In genomic region chr16:51175081-51175480, GRCh38 we compare ENCODE assay signal across 26 cellular contexts. TPM values are rescaled to one million over a fixed set of nuclear protein-coding genes. Genes with fewer than 3 reads are reported as not detected.
A peak's percentile ranks its signal among the peaks of the same experiment; 100 is the strongest.
DNase-seq lines count a peak whose midpoint lies in the region; ATAC-seq, FAIRE-seq and TF ChIP-seq lines count a peak whose summit lies in the region.
"Had no signal": no experiment of that assay in that cellular context is flagged by ENCODE, and none has a peak within 500 bp of the region (broad histone marks: within the 10 kb centered on the region; RNA-seq: fewer than 3 reads in every experiment).

No MANE protein-coding gene starts in this region.

- ATAC-seq in IMR-90 (ENCODE audit: low read depth): peak; percentile 49

- intact Hi-C loops in IMR-90 (cut with micrococcal nuclease): no loop called here

- no peak for TF ChIP-seq RAD21 in IMR-90 (IDR thresholded peaks at IDR 0.05; ENCODE audit: low read length)

- peaks cover 5% of the 10 kb centered on the region for H3K9me1 ChIP-seq in IMR-90 (ENCODE audit: insufficient read depth, low read length)

- in situ Hi-C loops in IMR-90 (cut with MboI; ENCODE audit: low sequenced_read_pairs): no loop called here

- H3K9me3 ChIP-seq in IMR-90 (ENCODE audit: control insufficient read depth, insufficient read depth, low read length): no peaks in the 10 kb centered on the region
- H3K9me3 ChIP-seq: HAP-1, MG63 had no signal

- no peak overlapping the region for H3K18ac ChIP-seq in IMR-90 (ENCODE audit: low read depth, low read length)

- H3K27ac ChIP-seq in IMR-90 (ENCODE audit: insufficient read depth, low read length) (no peak overlapping the region; the same call in 1 of the 2 replicates), RWPE1 (no peak overlapping the region)
- H3K27ac ChIP-seq: BLaER1 treated with 17β-estradiol and CSF1 and Interleukin-3, amounts not matched to agents 10 nM and 100 nM had no signal

- H3K9ac ChIP-seq in IMR-90 (ENCODE audit: low read depth, low read length): no peak overlapping the region
- H3K9ac ChIP-seq: BLaER1 treated with 17β-estradiol and CSF1 and Interleukin-3, amounts not matched to agents 10 nM and 100 nM had no signal

- H3K4ac ChIP-seq in IMR-90 (ENCODE audit: low read depth, low read length): peak overlapping the region; percentile 70

- H3K14ac ChIP-seq in IMR-90 (replicated peaks; ENCODE audit: low read depth, low read length): peak overlapping the region; percentile 85

- no peaks in the 10 kb centered on the region for H4K20me1 ChIP-seq in IMR-90 (ENCODE audit: insufficient read depth, low read length)
- H4K20me1 ChIP-seq: BLaER1 treated with 17β-estradiol and CSF1 and Interleukin-3, amounts not matched to agents 10 nM and 100 nM had no signal

- peak overlapping the region; percentile 57; the same call in 1 of the 3 replicates for H2BK15ac ChIP-seq in IMR-90 (ENCODE audit: low read depth, low read length)

- H3K4me1 ChIP-seq in IMR-90 (ENCODE audit: control insufficient read depth, insufficient read depth, low read length): peaks cover 3% of the 10 kb centered on the region; the same call in 1 of the 2 replicates
- H3K4me1 ChIP-seq: HAP-1 had no signal

- peaks cover 0 to 7% of the 10 kb centered on the region in 2 experiments; a peak in 1 of 4 replicates for H3K79me1 ChIP-seq in IMR-90 (ENCODE audit: low read depth in 1 of 2, low read length in 2 of 2)

- peak overlapping the region; percentile 61; the same call in 1 of the 2 replicates for H3K23ac ChIP-seq in IMR-90 (ENCODE audit: low read depth, low read length)

- H4K8ac ChIP-seq in IMR-90 (ENCODE audit: low read depth in 2 of 2, low read length in 2 of 2): peak overlapping the region; percentile 60 to 68; a peak in 2 of 4 replicates

- H3K27me3 ChIP-seq in IMR-90 (ENCODE audit: control insufficient read depth, insufficient read depth, low read length): no peaks in the 10 kb centered on the region
- H3K27me3 ChIP-seq: BLaER1 treated with 17β-estradiol and CSF1 and Interleukin-3, amounts not matched to agents 10 nM and 100 nM; MG63 had no signal

- dilution Hi-C loops in IMR-90 (cut with HindIII; ENCODE audit: low sequenced_read_pairs, unreplicated experiment): no loop called here

- 0 out of 2 replicates have a peak overlapping the region, but pooled peaks have one; percentile 73 for H2AK5ac ChIP-seq in IMR-90 (ENCODE audit: low read depth, low read length)

- H4K91ac ChIP-seq in IMR-90 (ENCODE audit: insufficient read depth, low read depth, low read length): peak overlapping the region; percentile 56

- no CpG with 5 or more reads among the region's 3 CpGs for WGBS in IMR-90 (ENCODE audit: extremely low coverage in 2 of 2, insufficient read length in 1 of 2), 2 experiments

- no peak for TF ChIP-seq CTCF in IMR-90 (conservative IDR thresholded peaks at IDR 0.05; ENCODE audit: low read depth, low read length)
- no peak for TF ChIP-seq CTCF in fibroblast of the aortic adventitia (IDR thresholded peaks at IDR 0.05; ENCODE audit: insufficient read depth, low read length)
- TF ChIP-seq CTCF in RWPE1 (conservative IDR thresholded peaks at IDR 0.05; ENCODE audit: low read depth): no peak

- no peak overlapping the region for H3K4me2 ChIP-seq in IMR-90 (ENCODE audit: low read depth, low read length)
- H3K4me2 ChIP-seq: BLaER1 treated with 17β-estradiol and CSF1 and Interleukin-3, amounts not matched to agents 10 nM and 100 nM had no signal

- H2BK20ac ChIP-seq in IMR-90 (ENCODE audit: low read depth, low read length): peak overlapping the region; percentile 58; the same call in 1 of the 2 replicates

- H2AK9ac ChIP-seq in IMR-90 (replicated peaks; ENCODE audit: low read depth, low read length, poor library complexity): no peak overlapping the region

- no peaks in the 10 kb centered on the region for H3K36me3 ChIP-seq in IMR-90 (ENCODE audit: control insufficient read depth, insufficient read depth, low read length)
- H3K36me3 ChIP-seq: BLaER1 treated with 17β-estradiol and CSF1 and Interleukin-3, amounts not matched to agents 10 nM and 100 nM; HAP-1; MG63 had no signal

- no peak overlapping the region for H4K5ac ChIP-seq in IMR-90 (ENCODE audit: low read depth, low read length)

- TF ChIP-seq POLR2A in IMR-90 (IDR thresholded peaks at IDR 0.05; ENCODE audit: low read depth, low read length): no peak
- TF ChIP-seq POLR2A in H54 (IDR thresholded peaks at IDR 0.05; ENCODE audit: low read depth, low read length): no peak

- peak overlapping the region; percentile 61; the same call in 1 of the 2 replicates for H2BK120ac ChIP-seq in IMR-90 (ENCODE audit: low read depth, low read length)

- no peak overlapping the region for H3K56ac ChIP-seq in IMR-90 (ENCODE audit: extremely low read depth, insufficient read depth, low read length)

- H3K4me3 ChIP-seq in IMR-90 (ENCODE audit: insufficient read depth, low read depth, low read length) (no peak overlapping the region), fibroblast of the aortic adventitia (ENCODE audit: low read depth, low read length) (no peak overlapping the region)
- H3K4me3 ChIP-seq: BLaER1 treated with 17β-estradiol and CSF1 and Interleukin-3, amounts not matched to agents 10 nM and 100 nM; HAP-1; MG63 had no signal

- no peak overlapping the region for H2AFZ ChIP-seq in IMR-90 (replicated peaks; ENCODE audit: low read length, poor library complexity)

- POLR2A ChIA-PET in IMR-90 (lab: Charles Lee; ENCODE audit: unreplicated experiment): no interaction called here
- POLR2A ChIA-PET in RWPE1 (lab: Yijun Ruan, JAX; ENCODE audit: low non-redundant PET): no interaction called here

- CTCF ChIA-PET in IMR-90 (lab: Yijun Ruan, JAX) (no interaction called here), RWPE1 (lab: Yijun Ruan, JAX) (interaction anchor here (0.6 kb wide), 1 partner anchor 28 kb away, joined by 3 read pairs; no protein-coding TSS in a partner anchor)

- no peak for FAIRE-seq in H54 (lab: Jason Lieb, UNC)
- FAIRE-seq: D721Med, GM12891, HTR-8/SVneo had no signal

- DNase-seq in EH (ENCODE audit: low read depth) (peak; percentile 77), IMR-90 (peak; percentile 70), amniotic stem cell (lab: John Stamatoyannopoulos, UW) (peak; percentile 39), fibroblast of the aortic adventitia (ENCODE audit: low read depth) (peak; percentile 6), NCI-H146 (lab: John Stamatoyannopoulos, UW) (no peak), RWPE1 (ENCODE audit: low spot score) (no peak), H54 (ENCODE audit: insufficient read length, low spot score) (no peak)
- no peak for DNase-seq in NK-92 treated with Interleukin-12 subunit alpha and Interleukin-12 subunit beta, amount 100 ng/mL, for 24 hours (lab: John Stamatoyannopoulos, UW)
- DNase-seq: AML-193; CD4-positive, alpha-beta T cell; DMS53; GF-D8; KBM-7; MG63; NCI-H1105 treated with DMSO at 0.1 percent for 48 hours; NCI-H1694; NCI-H2029 treated with DMSO at 0.1 percent for 48 hours; NCI-H446 treated with DMSO at 0.1 percent for 48 hours; NCI-H526 treated with DMSO at 0.1 percent for 48 hours; T-helper 2 cell had no signal

- H2BK5ac ChIP-seq in IMR-90 (ENCODE audit: low read depth, low read length, poor library complexity, severe bottlenecking): peak overlapping the region; percentile 23

- BruUV-seq in IMR-90 (replicated peaks; lab: Mats Ljungman, UMichigan): no TSS peak

TF ChIP-seq in IMR-90, 13 proteins besides CTCF, POLR2A, EP300 and RAD21:
- no peak for TF ChIP-seq RCOR1 (IDR thresholded peaks at IDR 0.05; ENCODE audit: insufficient replicate concordance, low read length)
- TF ChIP-seq MXI1 (IDR thresholded peaks at IDR 0.05; ENCODE audit: borderline replicate concordance, low read depth, low read length): no peak
- no peak for TF ChIP-seq SMC3 (IDR thresholded peaks at IDR 0.05; ENCODE audit: low read depth, low read length)
- no peak for TF ChIP-seq FOS (IDR thresholded peaks at IDR 0.05; ENCODE audit: low read depth, low read length)
- TF ChIP-seq ELK1 (IDR thresholded peaks at IDR 0.05; ENCODE audit: borderline replicate concordance, low read depth, low read length): no peak
- TF ChIP-seq CEBPB (IDR thresholded peaks at IDR 0.05; ENCODE audit: low read depth, low read length): no peak
- no peak for TF ChIP-seq RFX5 (IDR thresholded peaks at IDR 0.05; ENCODE audit: low read depth, low read length)
- TF ChIP-seq CHD1 (IDR thresholded peaks at IDR 0.05; ENCODE audit: low read depth, low read length): no peak
- TF ChIP-seq BHLHE40 (IDR thresholded peaks at IDR 0.05; ENCODE audit: low read depth, low read length): no peak
- TF ChIP-seq USF2 (IDR thresholded peaks at IDR 0.05; ENCODE audit: low read depth, low read length): no peak
- TF ChIP-seq NFE2L2 (IDR thresholded peaks at IDR 0.05; ENCODE audit: low read depth, low read length): no peak
- no peak for TF ChIP-seq MAZ (IDR thresholded peaks at IDR 0.05; ENCODE audit: borderline replicate concordance, low read depth, low read length)
- TF ChIP-seq MAFK (IDR thresholded peaks at IDR 0.05; ENCODE audit: low read depth, low read length): no peak

RNA-seq across cellular contexts. Expression of gene SALL1, which starts 24.0 kb away (rescaled TPM):
- total RNA-seq in IMR-90 (2012; rRNA removed) (0.83 and 0.90 TPM in 2 replicates), fibroblast of the aortic adventitia (ENCODE audit: low replicate concordance) (0.16 and 2.6 TPM in 2 replicates)
- 4.8 and 5.2 TPM in 2 replicates for polyA plus RNA-seq in IMR-90 (2012; rRNA removed)
- polyA plus RNA-seq in IMR-90 (2012; cell fraction: cytosol; rRNA removed): 1.9 and 2.5 TPM in 2 replicates
- polyA plus RNA-seq in IMR-90 (2012; cell fraction: nucleus; rRNA removed; ENCODE audit: low replicate concordance): 5.5 and 7.8 TPM in 2 replicates
- total RNA-seq: CD4-positive, alpha-beta T cell; LHCN-M2 had no signal

Comparison
In these comparisons a context has a peak if more than half of its experiments do, and no peak if none do; other contexts are left out.
1. DNase-seq: peak in EH (single experiment), IMR-90 (single experiment), amniotic stem cell (single experiment) and fibroblast of the aortic adventitia (single experiment); none in NCI-H146 (single experiment), RWPE1 (single experiment), H54 (single experiment) and NK-92 treated with Interleukin-12 subunit alpha and Interleukin-12 subunit beta, amount 100 ng/mL, for 24 hours (single experiment).